29 cellular contexts compared by ENCODE assay signal in genomic region chr3:151789853-151790463, GRCh38. TPM values are rescaled to one million over a fixed set of nuclear protein-coding genes. Genes with fewer than 3 reads are reported as not detected.
DNase-seq lines count a peak whose midpoint lies in the region; ATAC-seq, FAIRE-seq and TF ChIP-seq lines count a peak whose summit lies in the region.
"Had no signal": no experiment of that assay in that cellular context is flagged by ENCODE, and none has a peak within 500 bp of the region (broad histone marks: within the 10 kb centered on the region; RNA-seq: fewer than 3 reads in every experiment).

No MANE protein-coding gene starts in this region.

- peaks cover 2% of the 10 kb centered on the region for H3K36me3 Mint-ChIP-seq in chondrocyte (ENCODE audit: low read depth)
- H3K36me3 Mint-ChIP-seq in stimulated activated naive B cell treated with anti-CD40 and anti-IgM and Interleukin-4, amounts not matched to agents 10 μg/mL and 1 μg/mL and 100 μg/mL, for 72 hours: peaks cover 0 to 2% of the 10 kb centered on the region in 2 donors
- H3K36me3 Mint-ChIP-seq: CD8-positive, alpha-beta memory T cell; IgD-negative memory B cell; naive thymus-derived CD4-positive, alpha-beta T cell had no signal

- WGBS in HepG2 (ENCODE audit: low lambda C conversion rate): 10% methylated on average over 1 of the region's 1 CpG
- WGBS in right lobe of liver (ENCODE audit: insufficient coverage, low coverage, low lambda C conversion rate, missing lambda C conversion rate): 50% methylated on average over 1 of the region's 1 CpG
- WGBS in gastroesophageal sphincter (ENCODE audit: low coverage in 1 of 2), 2 donors: 67 to 87% methylated on average over 1 of the region's 1 CpG

- peaks cover 3% of the 10 kb centered on the region for H3K9me3 Mint-ChIP-seq in chondrocyte (ENCODE audit: low read depth)
- peaks cover 4 to 7% of the 10 kb centered on the region in 2 donors for H3K9me3 Mint-ChIP-seq in stimulated activated naive B cell treated with anti-CD40 and anti-IgM and Interleukin-4, amounts not matched to agents 10 μg/mL and 1 μg/mL and 100 μg/mL, for 72 hours
- H3K9me3 Mint-ChIP-seq: CD8-positive, alpha-beta memory T cell; central memory CD8-positive, alpha-beta T cell; T-helper 2 cell treated with Interferon-gamma antibody and Interleukin-4, amounts not matched to agents 5 μg/mL and 100 μg/mL, for 36 hours had no signal

- BruUV-seq in HepG2 (replicated peaks; lab: Mats Ljungman, UMichigan): no TSS peak

- dilution Hi-C loops in keratinocyte (cut with MboI; ENCODE audit: extremely low pct_ligation_motif_present, low sequenced_read_pairs): no loop called here

- peaks cover 44% of the 10 kb centered on the region for H3K4me1 ChIP-seq in HepG2 (ENCODE audit: insufficient read depth, low read length)
- H3K4me1 ChIP-seq in right lobe of liver: peaks cover 0 to 11% (median 0%) of the 10 kb centered on the region in 4 donors
- no peaks in the 10 kb centered on the region for H3K4me1 ChIP-seq in keratinocyte (ENCODE audit: control insufficient read depth, extremely low read depth, insufficient read depth, low read length)
- no peaks in the 10 kb centered on the region for H3K4me1 ChIP-seq in upper lobe of right lung
- H3K4me1 ChIP-seq in gastroesophageal sphincter: no peaks in the 10 kb centered on the region
- H3K4me1 ChIP-seq: BE2C, tibial artery had no signal

- H3K27me3 Mint-ChIP-seq in chondrocyte (ENCODE audit: low read depth): no peaks in the 10 kb centered on the region
- H3K27me3 Mint-ChIP-seq in stimulated activated naive B cell treated with anti-CD40 and anti-IgM and Interleukin-4, amounts not matched to agents 10 μg/mL and 1 μg/mL and 100 μg/mL, for 72 hours: no peaks in the 10 kb centered on the region

- ATAC-seq in HepG2 (0 out of 3 replicates have a peak, but pooled peaks have one; percentile 26), right lobe of liver (no peak), upper lobe of right lung (peak; percentile 64), gastroesophageal sphincter (no peak)
- ATAC-seq in stimulated activated naive B cell treated with anti-CD40 and anti-IgM and Interleukin-4, amounts not matched to agents 10 μg/mL and 1 μg/mL and 100 μg/mL, for 72 hours (replicated peaks): no peak
- ATAC-seq: naive thymus-derived CD4-positive, alpha-beta T cell had no signal

- H3K79me2 ChIP-seq in HepG2 (ENCODE audit: insufficient read depth, low read length) (no peaks in the 10 kb centered on the region), keratinocyte (ENCODE audit: control insufficient read depth, insufficient read depth, low read length) (no peaks in the 10 kb centered on the region)

- DNase-seq in HepG2 (ENCODE audit: low spot score) (peak; percentile 4), right lobe of liver (no peak), chondrocyte (ENCODE audit: low spot score) (no peak), keratinocyte (ENCODE audit: low read depth, low spot score) (no peak), upper lobe of right lung (no peak), cerebellum (ENCODE audit: low spot score) (no peak)
- DNase-seq in stimulated activated naive B cell treated with anti-CD40 and anti-IgM and Interleukin-4, amounts not matched to agents 10 μg/mL and 1 μg/mL and 100 μg/mL, for 72 hours: no peak
- DNase-seq: activated CD4-positive, alpha-beta T cell treated with anti-CD3 and anti-CD28 coated beads for 4 hours; activated CD8-positive, alpha-beta memory T cell treated with anti-CD3 and anti-CD28 coated beads for 24 hours; activated gamma-delta T cell treated with Interleukin-2 at 50 U/mL for 16 hours; BE2C; CD8-positive, alpha-beta memory T cell; H9; hippocampal formation; midbrain; naive thymus-derived CD4-positive, alpha-beta T cell; NCI-H1092; NCI-H2029; NCI-H2227 treated with DMSO at 0.1 percent for 48 hours; NCI-H69; stimulated activated CD8-positive, alpha-beta memory T cell treated with anti-CD3 and anti-CD28 coated beads, Interleukin-4, amount 100 ng/mL, for 48 hours; tibial artery had no signal

- no peaks in the 10 kb centered on the region for H3K4me1 Mint-ChIP-seq in chondrocyte (ENCODE audit: low read depth)
- no peaks in the 10 kb centered on the region for H3K4me1 Mint-ChIP-seq in stimulated activated naive B cell treated with anti-CD40 and anti-IgM and Interleukin-4, amounts not matched to agents 10 μg/mL and 1 μg/mL and 100 μg/mL, for 72 hours
- H3K4me1 Mint-ChIP-seq: CD8-positive, alpha-beta memory T cell; central memory CD8-positive, alpha-beta T cell; H9; IgD-negative memory B cell; naive thymus-derived CD4-positive, alpha-beta T cell had no signal

- H3K4me2 ChIP-seq in HepG2 (ENCODE audit: low read depth, low read length) (peak overlapping the region; percentile 13; the same call in 1 of the 2 replicates), keratinocyte (ENCODE audit: control insufficient read depth, extremely low read depth, insufficient read depth, low read depth, low read length) (no peak overlapping the region)

- TF ChIP-seq CTCF in HepG2 (CRISPR knock-in tag; IDR thresholded peaks at IDR 0.05): no peak
- TF ChIP-seq CTCF in right lobe of liver (IDR thresholded peaks at IDR 0.05): no peak
- TF ChIP-seq CTCF in chondrocyte (IDR thresholded peaks at IDR 0.05): no peak
- no peak for TF ChIP-seq CTCF in keratinocyte (optimal IDR thresholded peaks at IDR 0.05 in 1 of 3, IDR thresholded peaks at IDR 0.05 in 1 of 3, conservative IDR thresholded peaks at IDR 0.05 in 1 of 3; ENCODE audit: extremely low read depth in 1 of 3, insufficient read depth in 2 of 3, low read length in 3 of 3)
- TF ChIP-seq CTCF in upper lobe of right lung (IDR thresholded peaks at IDR 0.05): no peak
- TF ChIP-seq CTCF in gastroesophageal sphincter (IDR thresholded peaks at IDR 0.05): no peak

- H3K27me3 ChIP-seq in HepG2 (ENCODE audit: control insufficient read depth in 1 of 2, insufficient read depth in 2 of 2, low read length in 2 of 2) (no peaks in the 10 kb centered on the region), right lobe of liver (no peaks in the 10 kb centered on the region), keratinocyte (ENCODE audit: control insufficient read depth, extremely low read depth, insufficient read depth, low read length) (no peaks in the 10 kb centered on the region), upper lobe of right lung (no peaks in the 10 kb centered on the region), gastroesophageal sphincter (no peaks in the 10 kb centered on the region)
- H3K27me3 ChIP-seq: BE2C, tibial artery had no signal

- H3K27ac ChIP-seq in HepG2 (ENCODE audit: extremely low read length, insufficient read depth, low read length): peak overlapping the region; percentile 18
- H3K27ac ChIP-seq in right lobe of liver: no peak overlapping the region
- H3K27ac ChIP-seq in keratinocyte (ENCODE audit: control insufficient read depth, insufficient read depth, low read length): no peak overlapping the region
- H3K27ac ChIP-seq in upper lobe of right lung: peak overlapping the region; percentile 47
- no peak overlapping the region for H3K27ac ChIP-seq in gastroesophageal sphincter
- H3K27ac ChIP-seq: tibial artery had no signal

- H2AFZ ChIP-seq in HepG2 (ENCODE audit: low read length) (no peak overlapping the region), keratinocyte (ENCODE audit: control insufficient read depth, low read length) (peak overlapping the region; percentile 20)

- 0 out of 2 replicates have a peak overlapping the region, but pooled peaks have one; percentile 5 for H3K9ac ChIP-seq in HepG2 (ENCODE audit: insufficient read depth, low read depth, low read length)
- H3K9ac ChIP-seq in keratinocyte (ENCODE audit: control insufficient read depth, extremely low read depth, insufficient read depth, low read length): no peak overlapping the region

- H3K9me1 ChIP-seq in keratinocyte (ENCODE audit: control insufficient read depth, extremely low read depth, insufficient read depth, low read length): no peaks in the 10 kb centered on the region

- CTCF ChIA-PET in HepG2 (lab: Yijun Ruan, JAX; ENCODE audit: low intra/inter-chr PET ratio, low total read pairs): no interaction called here

- in situ Hi-C loops in HepG2 (cut with HindIII; ENCODE audit: extremely low pct_ligation_motif_present, low pct_unique_long_range_greater_than_20kb): loop anchor here (25.0 kb wide), 1 partner anchor 578 kb away; the partner anchor contains the start of gene GPR171

- peak overlapping the region; percentile 73 for H3K27ac Mint-ChIP-seq in chondrocyte (ENCODE audit: unreplicated experiment)
- H3K27ac Mint-ChIP-seq in stimulated activated naive B cell treated with anti-CD40 and anti-IgM and Interleukin-4, amounts not matched to agents 10 μg/mL and 1 μg/mL and 100 μg/mL, for 72 hours: no peak overlapping the region
- H3K27ac Mint-ChIP-seq: CD8-positive, alpha-beta memory T cell; H9; IgD-negative memory B cell; naive thymus-derived CD4-positive, alpha-beta T cell; T-helper 2 cell treated with Interferon-gamma antibody and Interleukin-4, amounts not matched to agents 5 μg/mL and 100 μg/mL, for 36 hours had no signal

- TF ChIP-seq POLR2A in HepG2 (IDR thresholded peaks at IDR 0.05; ENCODE audit: insufficient read depth in 1 of 2, low read depth in 2 of 2, low read length in 2 of 2) (no peak), right lobe of liver (IDR thresholded peaks at IDR 0.05) (no peak), gastroesophageal sphincter (IDR thresholded peaks at IDR 0.05) (no peak)

- POLR2A ChIA-PET in HepG2 (lab: Yijun Ruan, JAX): interaction anchor here (1.2 kb wide), 1 partner anchor 20 kb away, joined by 5 read pairs; no protein-coding TSS in a partner anchor

- FAIRE-seq in HepG2 (lab: Jason Lieb, UNC) (peak; percentile 39), keratinocyte (lab: Jason Lieb, UNC) (no peak)
- FAIRE-seq: frontal cortex, G401.6 had no signal

- TF ChIP-seq EP300 in HepG2 (IDR thresholded peaks at IDR 0.05; ENCODE audit: low read depth in 2 of 2, low read length in 2 of 2) (peak in 1 of 2 experiments; percentile 70; a peak in 2 of 4 replicates), HepG2 (CRISPR knock-in tag; IDR thresholded peaks at IDR 0.05; ENCODE audit: borderline replicate concordance) (no peak), gastroesophageal sphincter (IDR thresholded peaks at IDR 0.05) (no peak)

- no peak for TF ChIP-seq RAD21 in HepG2 (CRISPR knock-in tag; IDR thresholded peaks at IDR 0.05)

- H3K9me3 ChIP-seq in HepG2 (ENCODE audit: low read length) (peaks cover 5% of the 10 kb centered on the region), right lobe of liver (no peaks in the 10 kb centered on the region), keratinocyte (ENCODE audit: control insufficient read depth, low read depth, low read length) (no peaks in the 10 kb centered on the region), upper lobe of right lung (no peaks in the 10 kb centered on the region), gastroesophageal sphincter (no peaks in the 10 kb centered on the region)
- H3K9me3 ChIP-seq: BE2C, tibial artery had no signal

- H4K20me1 ChIP-seq in HepG2 (ENCODE audit: insufficient read depth, low read length) (no peaks in the 10 kb centered on the region), keratinocyte (ENCODE audit: control insufficient read depth, extremely low read depth, insufficient read depth, low read length) (no peaks in the 10 kb centered on the region)

- intact Hi-C loops in HepG2 (cut with micrococcal nuclease; ENCODE audit: unreplicated experiment) (no loop called here), right lobe of liver (cut with DNase I) (no loop called here), upper lobe of right lung (cut with DNase I) (no loop called here)

- H3K36me3 ChIP-seq in HepG2 (replicated peaks in 1 of 2; ENCODE audit: control insufficient read depth in 1 of 2, insufficient read depth in 2 of 2, low read length in 2 of 2) (no peaks in the 10 kb centered on the region), right lobe of liver (no peaks in the 10 kb centered on the region), keratinocyte (ENCODE audit: control insufficient read depth in 2 of 2, extremely low read depth in 1 of 2, insufficient read depth in 2 of 2, low read length in 2 of 2) (no peaks in the 10 kb centered on the region), upper lobe of right lung (no peaks in the 10 kb centered on the region), gastroesophageal sphincter (no peaks in the 10 kb centered on the region)
- H3K36me3 ChIP-seq: BE2C, tibial artery had no signal

- H3K4me3 Mint-ChIP-seq in chondrocyte (ENCODE audit: unreplicated experiment): no peak overlapping the region
- no peak overlapping the region for H3K4me3 Mint-ChIP-seq in stimulated activated naive B cell treated with anti-CD40 and anti-IgM and Interleukin-4, amounts not matched to agents 10 μg/mL and 1 μg/mL and 100 μg/mL, for 72 hours
- H3K4me3 Mint-ChIP-seq: CD8-positive, alpha-beta memory T cell; central memory CD8-positive, alpha-beta T cell; H9; IgD-negative memory B cell; naive thymus-derived CD4-positive, alpha-beta T cell; T-helper 2 cell treated with Interferon-gamma antibody and Interleukin-4, amounts not matched to agents 5 μg/mL and 100 μg/mL, for 36 hours had no signal

- H3K4me3 ChIP-seq in HepG2 (replicated peaks in 1 of 3; ENCODE audit: insufficient read depth in 1 of 3, low read depth in 2 of 3, low read length in 3 of 3): no peak overlapping the region
- H3K4me3 ChIP-seq in right lobe of liver: no peak overlapping the region
- no peak overlapping the region for H3K4me3 ChIP-seq in keratinocyte (ENCODE audit: control insufficient read depth in 2 of 3, extremely low read depth in 1 of 3, insufficient read depth in 2 of 3, low read depth in 1 of 3, low read length in 3 of 3)
- H3K4me3 ChIP-seq in upper lobe of right lung: no peak overlapping the region
- H3K4me3 ChIP-seq in gastroesophageal sphincter: no peak overlapping the region
- H3K4me3 ChIP-seq: tibial artery had no signal

RNA-seq across cellular contexts. Expression of gene AADAC, which starts 24.0 kb away (rescaled TPM):
- total RNA-seq in HepG2 (2016; rRNA removed; fragmentation: Illumina TruSeq; extraction: Trizol): 1.2 and 1.5 TPM in 2 replicates
- total RNA-seq in HepG2 (2016; cell fraction: cytosol; rRNA removed; fragmentation: Illumina TruSeq; extraction: Trizol; ENCODE audit: low read depth): 0.30 and 0.35 TPM in 2 replicates
- 1.1 and 1.3 TPM in 2 replicates for total RNA-seq in HepG2 (2016; cell fraction: insoluble cytoplasmic fraction; rRNA removed; fragmentation: Illumina TruSeq; extraction: Trizol)
- 0.48 and 0.90 TPM in 2 replicates for total RNA-seq in HepG2 (2016; cell fraction: membrane; rRNA removed; fragmentation: Illumina TruSeq; extraction: Trizol)
- 0.68 and 0.72 TPM in 2 replicates for total RNA-seq in HepG2 (2016; cell fraction: nucleus; rRNA removed; fragmentation: Illumina TruSeq; extraction: Trizol)
- 0.71 and 0.87 TPM in 2 replicates for polyA plus RNA-seq in HepG2 (2011; rRNA removed)
- 0.23 and 0.41 TPM in 2 replicates for polyA plus RNA-seq in HepG2 (2011; cell fraction: cytosol; rRNA removed)
- polyA plus RNA-seq in HepG2 (2011; cell fraction: nucleus; rRNA removed): 0.26 and 0.35 TPM in 2 replicates
- 1.1 and 1.3 TPM in 2 replicates for polyA plus RNA-seq in HepG2 (2012)
- 0.37 and 0.38 TPM in 2 replicates for polyA plus RNA-seq in HepG2 (2016; cell fraction: cytosol; fragmentation: Illumina TruSeq; extraction: Trizol; ENCODE audit: low read depth)
- 0.87 and 1.2 TPM in 2 replicates for polyA plus RNA-seq in HepG2 (2016; cell fraction: insoluble cytoplasmic fraction; fragmentation: Illumina TruSeq; extraction: Trizol; ENCODE audit: low read depth)
- polyA plus RNA-seq in HepG2 (2016; cell fraction: membrane; fragmentation: Illumina TruSeq; extraction: Trizol; ENCODE audit: low read depth): 0.55 and 0.73 TPM in 2 replicates
- 0.93 and 1.6 TPM in 2 replicates for polyA plus RNA-seq in HepG2 (2016; cell fraction: nucleus; fragmentation: Illumina TruSeq; extraction: Trizol; ENCODE audit: insufficient read depth, low read depth)
- 0.22 TPM in 1 of 2 replicates, not detected in the other for polyA minus RNA-seq in HepG2 (2011; rRNA and poly(A)+ RNA removed; ENCODE audit: low replicate concordance)
- polyA minus RNA-seq in HepG2 (2011; cell fraction: cytosol; rRNA and poly(A)+ RNA removed): not detected in 2 replicates
- polyA minus RNA-seq in HepG2 (2011; cell fraction: nucleus; rRNA and poly(A)+ RNA removed): 0.90 and 0.99 TPM in 2 replicates
- total RNA-seq in right lobe of liver: 100 to 1,000 TPM; 160 to 275 (median 229) TPM
- not detected in 3 replicates for total RNA-seq in chondrocyte
- polyA plus RNA-seq in keratinocyte: 0.28 to 0.68 TPM in 2 of 3 replicates, not detected in the other
- 0.77 TPM for polyA plus RNA-seq in keratinocyte (2011; ENCODE audit: low read depth)
- polyA plus RNA-seq in keratinocyte (2011; cell fraction: cytosol; rRNA removed): 0.04 TPM in 1 of 2 replicates, not detected in the other
- 0.18 and 0.24 TPM in 2 replicates for polyA plus RNA-seq in keratinocyte (2011; cell fraction: nucleus; rRNA removed)
- 0.62 TPM in 1 of 2 replicates, not detected in the other for polyA plus RNA-seq in keratinocyte (2012; ENCODE audit: low replicate concordance)
- polyA minus RNA-seq in keratinocyte: 1.0 TPM in 1 of 3 replicates, not detected in the others
- not detected for polyA minus RNA-seq in keratinocyte (2011; cell fraction: cytosol; rRNA and poly(A)+ RNA removed)
- polyA minus RNA-seq in keratinocyte (2011; cell fraction: nucleus; rRNA and poly(A)+ RNA removed): not detected in 2 replicates
- total RNA-seq in upper lobe of right lung: 3.2 TPM
- total RNA-seq in cerebellum: not detected
- total RNA-seq in gastroesophageal sphincter: under 1 TPM in 1 of 4 donors, not detected in 3; 0.40 TPM
- total RNA-seq: CD8-positive, alpha-beta memory T cell; frontal cortex; H9; naive thymus-derived CD4-positive, alpha-beta T cell had no signal
- polyA plus RNA-seq: CD8-positive, alpha-beta memory T cell; IgD-negative memory B cell; naive thymus-derived CD4-positive, alpha-beta T cell had no signal

RNA-seq across cellular contexts. Expression of gene AADACL2, which starts 56.2 kb away (rescaled TPM):
- not detected in 2 replicates for total RNA-seq in HepG2 (2016; rRNA removed; fragmentation: Illumina TruSeq; extraction: Trizol)
- total RNA-seq in HepG2 (2016; cell fraction: cytosol; rRNA removed; fragmentation: Illumina TruSeq; extraction: Trizol; ENCODE audit: low read depth): not detected in 2 replicates
- not detected in 2 replicates for total RNA-seq in HepG2 (2016; cell fraction: insoluble cytoplasmic fraction; rRNA removed; fragmentation: Illumina TruSeq; extraction: Trizol)
- not detected in 2 replicates for total RNA-seq in HepG2 (2016; cell fraction: membrane; rRNA removed; fragmentation: Illumina TruSeq; extraction: Trizol)
- not detected in 2 replicates for total RNA-seq in HepG2 (2016; cell fraction: nucleus; rRNA removed; fragmentation: Illumina TruSeq; extraction: Trizol)
- not detected in 2 replicates for polyA plus RNA-seq in HepG2 (2011; rRNA removed)
- polyA plus RNA-seq in HepG2 (2011; cell fraction: cytosol; rRNA removed): not detected in 2 replicates
- polyA plus RNA-seq in HepG2 (2011; cell fraction: nucleus; rRNA removed): not detected in 2 replicates
- polyA plus RNA-seq in HepG2 (2012): not detected in 2 replicates
- polyA plus RNA-seq in HepG2 (2016; cell fraction: cytosol; fragmentation: Illumina TruSeq; extraction: Trizol; ENCODE audit: low read depth): not detected in 2 replicates
- not detected in 2 replicates for polyA plus RNA-seq in HepG2 (2016; cell fraction: insoluble cytoplasmic fraction; fragmentation: Illumina TruSeq; extraction: Trizol; ENCODE audit: low read depth)
- polyA plus RNA-seq in HepG2 (2016; cell fraction: membrane; fragmentation: Illumina TruSeq; extraction: Trizol; ENCODE audit: low read depth): not detected in 2 replicates
- polyA plus RNA-seq in HepG2 (2016; cell fraction: nucleus; fragmentation: Illumina TruSeq; extraction: Trizol; ENCODE audit: insufficient read depth, low read depth): not detected in 2 replicates
- not detected in 2 replicates for polyA minus RNA-seq in HepG2 (2011; rRNA and poly(A)+ RNA removed; ENCODE audit: low replicate concordance)
- not detected in 2 replicates for polyA minus RNA-seq in HepG2 (2011; cell fraction: cytosol; rRNA and poly(A)+ RNA removed)
- polyA minus RNA-seq in HepG2 (2011; cell fraction: nucleus; rRNA and poly(A)+ RNA removed): not detected in 2 replicates
- total RNA-seq in right lobe of liver: not detected
- not detected in 3 replicates for total RNA-seq in chondrocyte
- 0.30 to 0.38 TPM in 2 of 3 replicates, not detected in the other for polyA plus RNA-seq in keratinocyte
- 14.0 TPM for polyA plus RNA-seq in keratinocyte (2011; ENCODE audit: low read depth)
- 0.05 TPM in 1 of 2 replicates, not detected in the other for polyA plus RNA-seq in keratinocyte (2011; cell fraction: cytosol; rRNA removed)
- 0.24 and 0.45 TPM in 2 replicates for polyA plus RNA-seq in keratinocyte (2011; cell fraction: nucleus; rRNA removed)
- 19.1 TPM in 1 of 2 replicates, not detected in the other for polyA plus RNA-seq in keratinocyte (2012; ENCODE audit: low replicate concordance)
- 0.03 to 0.07 TPM in 2 of 3 replicates, not detected in the other for polyA minus RNA-seq in keratinocyte
- not detected for polyA minus RNA-seq in keratinocyte (2011; cell fraction: cytosol; rRNA and poly(A)+ RNA removed)
- polyA minus RNA-seq in keratinocyte (2011; cell fraction: nucleus; rRNA and poly(A)+ RNA removed): 0.62 and 1.2 TPM in 2 replicates
- not detected for total RNA-seq in upper lobe of right lung
- not detected for total RNA-seq in cerebellum
- total RNA-seq in gastroesophageal sphincter: 1 to 10 TPM in 1 of 4 donors, under 1 TPM in 1, not detected in 2; 0.54 to 4.4 TPM
- total RNA-seq: A673; CD8-positive, alpha-beta memory T cell; frontal cortex; H9; naive thymus-derived CD4-positive, alpha-beta T cell had no signal
- polyA plus RNA-seq: CD8-positive, alpha-beta memory T cell; IgD-negative memory B cell; naive thymus-derived CD4-positive, alpha-beta T cell had no signal

Comparison
In these comparisons a context has a peak if more than half of its experiments do, and no peak if none do; other contexts are left out.
1. ATAC-seq: peak in HepG2 (single experiment) and upper lobe of right lung (single experiment); none in right lobe of liver (0 of 4), stimulated activated naive B cell treated with anti-CD40 and anti-IgM and Interleukin-4, amounts not matched to agents 10 μg/mL and 1 μg/mL and 100 μg/mL, for 72 hours (0 of 2) and gastroesophageal sphincter (single experiment).
2. H3K27ac ChIP-seq: peak in HepG2 (single experiment) and upper lobe of right lung (single experiment); none in right lobe of liver (0 of 3), keratinocyte (single experiment) and gastroesophageal sphincter (0 of 4).
3. RNA of gene AADAC, which starts 24.0 kb away (total RNA-seq): 160 to 275 TPM in right lobe of liver; 3.2 TPM in upper lobe of right lung (single experiment), 0.30 to 1.5 TPM in HepG2, not detected in cerebellum (single experiment), not detected in chondrocyte and 0.40 TPM in gastroesophageal sphincter; every median in the first group is over 10 times any median in the second.